Comparison of ENCODE assay signal across 25 cellular contexts in genomic region chr1:198399452-198399851, GRCh38.
"Had no signal": no experiment of that assay in that cellular context is flagged by ENCODE, and none has a peak within 500 bp of the region (broad histone marks: within the 10 kb centered on the region; RNA-seq: fewer than 3 reads in every experiment).

No MANE protein-coding gene starts in this region.

- H3K79me2 ChIP-seq: hepatocyte had no signal

- H3K4me1 ChIP-seq: esophagus muscularis mucosa, foreskin keratinocyte, gastroesophageal sphincter, heart left ventricle, left lung, lower lobe of right lung had no signal

- H3K27ac Mint-ChIP-seq: immature natural killer cell, mesothelial cell of epicardium, naive B cell had no signal

- H3K4me2 ChIP-seq: hepatocyte had no signal

- H3K27me3 ChIP-seq: foreskin keratinocyte, hepatocyte, left lung had no signal

- H3K4me1 Mint-ChIP-seq: immature natural killer cell, naive B cell had no signal

- H3K4me3 ChIP-seq: coronary artery, dorsolateral prefrontal cortex, esophagus muscularis mucosa, gastroesophageal sphincter, heart left ventricle, hepatocyte, left lung, lower lobe of right lung, mucosa of descending colon had no signal

- H3K9me3 ChIP-seq: esophagus muscularis mucosa, lower lobe of right lung, mucosa of descending colon had no signal

- H3K27ac ChIP-seq: coronary artery, dorsolateral prefrontal cortex, esophagus muscularis mucosa, foreskin keratinocyte, gastroesophageal sphincter, heart left ventricle, hepatocyte, left lung, lower lobe of right lung had no signal

- H3K4me3 Mint-ChIP-seq: immature natural killer cell, mesothelial cell of epicardium, naive B cell had no signal

- H3K36me3 ChIP-seq: esophagus muscularis mucosa, gastroesophageal sphincter, heart left ventricle, left lung, lower lobe of right lung had no signal

- FAIRE-seq: colon, endothelial cell of umbilical vein, frontal cortex, kidney had no signal

- DNase-seq: dermis blood vessel endothelial cell; dorsolateral prefrontal cortex; effector CD4-positive, alpha-beta T cell; effector memory CD4-positive, alpha-beta T cell; foreskin keratinocyte; heart left ventricle; hypothalamus; immature natural killer cell; islet precursor cell; kidney; kidney glomerular epithelial cell; left lung; left ventricle myocardium superior; lower lobe of right lung; mesenchymal stem cell; mucosa of descending colon; naive B cell had no signal

- H3K36me3 Mint-ChIP-seq: immature natural killer cell, mesothelial cell of epicardium, naive B cell had no signal

- H2AFZ ChIP-seq: hepatocyte had no signal

- H3K9me3 Mint-ChIP-seq: mesothelial cell of epicardium had no signal

- ATAC-seq: foreskin keratinocyte, gastroesophageal sphincter, heart left ventricle, left lung, left ventricle myocardium superior, lower lobe of right lung, mucosa of descending colon had no signal
